In genomic region chr3:15942462-15942861, GRCh38 we compare ENCODE assay signal across 19 cellular contexts.
"Had no signal": no experiment of that assay in that cellular context is flagged by ENCODE, and none has a peak within 500 bp of the region (broad histone marks: within the 10 kb centered on the region; RNA-seq: fewer than 3 reads in every experiment).

No MANE protein-coding gene starts in this region.

- H3K4me3 ChIP-seq: MG63, SJSA1, SK-N-MC had no signal

- H3K9me3 ChIP-seq: MG63, SJSA1 had no signal

- H3K27ac ChIP-seq: RWPE1, SJSA1, SK-N-MC had no signal

- DNase-seq: Karpas-422, KG1, MG63, NCI-H1092 treated with DMSO at 0.1 percent for 48 hours, NCI-H1436, NCI-H187, NCI-H2029, NCI-H2081 treated with DMSO at 0.1 percent for 48 hours, NCI-H2171, NCI-H226, NCI-H446, NCI-H510A, NCI-H524 treated with DMSO at 0.1 percent for 48 hours, NCI-H69, NCI-H774, SHP77 treated with DMSO at 0.1 percent for 48 hours had no signal

- H3K4me1 ChIP-seq: SJSA1 had no signal

- H3K27me3 ChIP-seq: MG63, SJSA1 had no signal

- H3K36me3 ChIP-seq: MG63, SJSA1 had no signal
